8 cellular contexts compared by ENCODE assay signal in genomic region chr2:47569658-47570398, GRCh38. TPM values are rescaled to one million over a fixed set of nuclear protein-coding genes. Genes with fewer than 3 reads are reported as not detected.
DNase-seq lines count a peak whose midpoint lies in the region; TF ChIP-seq lines count a peak whose summit lies in the region.

No MANE protein-coding gene starts in this region.

- DNase-seq in cardiac muscle cell (ENCODE audit: low read depth in 1 of 2, low spot score in 1 of 2), result peak; percentile 17 to 57
- DNase-seq in cardiac septum (ENCODE audit: low spot score), result no peak
- DNase-seq in RPMI8226, result peak; percentile 58
- DNase-seq in fibroblast of pulmonary artery (ENCODE audit: low read depth), result peak; percentile 17
- DNase-seq in SKM-1 (lab: John Stamatoyannopoulos, UW; ENCODE audit: unreplicated experiment), result no peak
- no peak for DNase-seq in brain microvascular endothelial cell
- DNase-seq in OCI-M2 (lab: John Stamatoyannopoulos, UW; ENCODE audit: unreplicated experiment), result no peak

- H3K4me1 ChIP-seq in cardiac muscle cell (ENCODE audit: low read depth), result peaks cover 4% of the 10 kb centered on the region
- H3K4me1 ChIP-seq in skeletal muscle satellite cell (ENCODE audit: control insufficient read depth, insufficient read depth, low read length), result peaks cover 4% of the 10 kb centered on the region

- intact Hi-C loops in cardiac septum (cut with DNase I), result no loop called here

- peak overlapping the region; percentile 54 for H3K4me2 ChIP-seq in skeletal muscle satellite cell (ENCODE audit: low read length)

- no peak for TF ChIP-seq CTCF in cardiac muscle cell (IDR thresholded peaks at IDR 0.05; ENCODE audit: low read depth, low read length)
- TF ChIP-seq CTCF in fibroblast of pulmonary artery (IDR thresholded peaks at IDR 0.05; ENCODE audit: low read length, missing control alignments), result no peak
- no peak for TF ChIP-seq CTCF in brain microvascular endothelial cell (IDR thresholded peaks at IDR 0.05; ENCODE audit: low read depth, low read length, missing control alignments)

- H3K9me3 ChIP-seq in cardiac muscle cell (ENCODE audit: low read depth) (no peaks in the 10 kb centered on the region), skeletal muscle satellite cell (replicated peaks; ENCODE audit: low read length) (no peaks in the 10 kb centered on the region)

- H3K27ac ChIP-seq in cardiac muscle cell (no peak overlapping the region), brain microvascular endothelial cell (no peak overlapping the region)

- in situ Hi-C loops in brain microvascular endothelial cell (cut with HindIII; ENCODE audit: low pct_ligation_motif_present, low sequenced_read_pairs), result no loop called here

- no peak overlapping the region for H3K9ac ChIP-seq in skeletal muscle satellite cell (ENCODE audit: low read depth, low read length)

- H3K36me3 ChIP-seq in cardiac muscle cell (no peaks in the 10 kb centered on the region), skeletal muscle satellite cell (ENCODE audit: insufficient read depth, low read length) (no peaks in the 10 kb centered on the region), brain microvascular endothelial cell (replicated peaks) (no peaks in the 10 kb centered on the region)

- H3K27me3 ChIP-seq in cardiac muscle cell (peaks cover 57% of the 10 kb centered on the region), skeletal muscle satellite cell (ENCODE audit: control insufficient read depth, insufficient read depth, low read length) (peaks cover 81% of the 10 kb centered on the region), brain microvascular endothelial cell (replicated peaks) (peaks cover 48% of the 10 kb centered on the region)

- peak overlapping the region; percentile 47 for H3K4me3 ChIP-seq in cardiac muscle cell
- no peak overlapping the region for H3K4me3 ChIP-seq in fibroblast of pulmonary artery (replicated peaks; ENCODE audit: low read depth, low read length)
- H3K4me3 ChIP-seq in skeletal muscle satellite cell (ENCODE audit: low read length), result no peak overlapping the region
- no peak overlapping the region for H3K4me3 ChIP-seq in brain microvascular endothelial cell (ENCODE audit: low read depth, low read length)

RNA-seq across cellular contexts. Expression of gene KCNK12, which starts 1.0 kb away (rescaled TPM):
- 0.11 and 0.21 TPM in 2 replicates for total RNA-seq in cardiac muscle cell
- 0.19 and 0.35 TPM in 2 replicates for polyA plus RNA-seq in cardiac muscle cell
- 0.05 TPM for total RNA-seq in cardiac septum
- under 0.01 TPM in 1 of 2 replicates, not detected in the other for total RNA-seq in skeletal muscle satellite cell (2012; rRNA removed)

Comparison
In these comparisons a context has a peak if more than half of its experiments do, and no peak if none do; other contexts are left out.
1. DNase-seq: peak in cardiac muscle cell (2 of 2), RPMI8226 (single experiment) and fibroblast of pulmonary artery (single experiment); none in cardiac septum (single experiment), SKM-1 (single experiment), brain microvascular endothelial cell (single experiment) and OCI-M2 (single experiment).